21 cellular contexts compared by ENCODE assay signal in genomic region chr9:90447773-90448172, GRCh38.
DNase-seq lines count a peak whose midpoint lies in the region; ATAC-seq, FAIRE-seq and TF ChIP-seq lines count a peak whose summit lies in the region.
"Had no signal": no experiment of that assay in that cellular context is flagged by ENCODE, and none has a peak within 500 bp of the region (broad histone marks: within the 10 kb centered on the region; RNA-seq: fewer than 3 reads in every experiment).

No MANE protein-coding gene starts in this region.

- 63 to 65% methylated on average over 4 of the region's 4 CpGs for WGBS in thyroid gland, 2 donors
- WGBS in HepG2 (ENCODE audit: low lambda C conversion rate): 0% methylated on average over 4 of the region's 4 CpGs

- no peaks in the 10 kb centered on the region for H3K79me2 ChIP-seq in HepG2 (ENCODE audit: insufficient read depth, low read length)

- TF ChIP-seq POLR2A in thyroid gland (IDR thresholded peaks at IDR 0.05) (no peak), HepG2 (IDR thresholded peaks at IDR 0.05; ENCODE audit: insufficient read depth in 1 of 2, low read depth in 2 of 2, low read length in 2 of 2) (no peak)

- H3K27ac ChIP-seq in left lung (no peak overlapping the region), thyroid gland (no peak overlapping the region), HepG2 (ENCODE audit: extremely low read length, insufficient read depth, low read length) (no peak overlapping the region)
- H3K27ac ChIP-seq: BLaER1, C4-2B, GM23248 had no signal

- H3K4me3 ChIP-seq in bronchial epithelial cell (ENCODE audit: low read depth, low read length) (no peak overlapping the region), left lung (no peak overlapping the region), thyroid gland (replicated peaks in 1 of 3) (no peak overlapping the region), HepG2 (replicated peaks in 1 of 3; ENCODE audit: insufficient read depth in 1 of 3, low read depth in 2 of 3, low read length in 3 of 3) (no peak overlapping the region)
- H3K4me3 ChIP-seq: BLaER1, GM12878, GM23248 had no signal

- TF ChIP-seq RAD21 in HepG2 (CRISPR knock-in tag; IDR thresholded peaks at IDR 0.05): no peak

- intact Hi-C loops in left lung (cut with DNase I) (no loop called here), thyroid gland (cut with DNase I) (no loop called here), HepG2 (cut with micrococcal nuclease; ENCODE audit: unreplicated experiment) (no loop called here)

- no peak overlapping the region for H3K4me2 ChIP-seq in HepG2 (ENCODE audit: low read depth, low read length)
- H3K4me2 ChIP-seq: BLaER1 had no signal

- no peak overlapping the region for H3K9ac ChIP-seq in HepG2 (ENCODE audit: insufficient read depth, low read depth, low read length)
- H3K9ac ChIP-seq: BLaER1, GM23248 had no signal

- POLR2A ChIA-PET in HepG2 (lab: Yijun Ruan, JAX): no interaction called here

- ATAC-seq in left lung (peak; percentile 75), HepG2 (no peak)
- ATAC-seq: GM12878 had no signal

- no peak for TF ChIP-seq CTCF in bronchial epithelial cell (IDR thresholded peaks at IDR 0.05; ENCODE audit: insufficient read depth, low read length, severe bottlenecking)
- no peak for TF ChIP-seq CTCF in left lung (IDR thresholded peaks at IDR 0.05)
- no peak for TF ChIP-seq CTCF in thyroid gland (IDR thresholded peaks at IDR 0.05)
- no peak for TF ChIP-seq CTCF in HepG2 (CRISPR knock-in tag; IDR thresholded peaks at IDR 0.05)

- no peak for DNase-seq in bronchial epithelial cell (ENCODE audit: low read depth)
- no peak for DNase-seq in left lung
- peak; percentile 13 to 27 for DNase-seq in thyroid gland
- DNase-seq in activated T-cell treated with anti-CD3 and anti-CD28 coated beads, Interleukin-2, amount 50 U/mL, for 48 hours: no peak
- no peak for DNase-seq in HepG2 (ENCODE audit: low spot score)
- no peak for DNase-seq in ACHN
- DNase-seq: CD4-positive, alpha-beta T cell; CD8-positive, alpha-beta memory T cell; DMS 273 treated with DMSO at 0.1 percent for 48 hours; DMS79; EL; GDM1; GM23248; H7; HCEC 1CT had no signal

- TF ChIP-seq EP300 in HepG2 (IDR thresholded peaks at IDR 0.05; ENCODE audit: low read depth in 2 of 2, low read length in 2 of 2): no peak
- no peak for TF ChIP-seq EP300 in HepG2 (CRISPR knock-in tag; IDR thresholded peaks at IDR 0.05; ENCODE audit: borderline replicate concordance)

- H2AFZ ChIP-seq in HepG2 (ENCODE audit: low read length): no peak overlapping the region
- H2AFZ ChIP-seq: GM23248 had no signal

- H4K20me1 ChIP-seq in HepG2 (ENCODE audit: insufficient read depth, low read length): no peaks in the 10 kb centered on the region
- H4K20me1 ChIP-seq: BLaER1 had no signal

- no peaks in the 10 kb centered on the region for H3K27me3 ChIP-seq in bronchial epithelial cell (ENCODE audit: control insufficient read depth, insufficient read depth, low read length)
- H3K27me3 ChIP-seq in left lung: no peaks in the 10 kb centered on the region
- H3K27me3 ChIP-seq in thyroid gland: no peaks in the 10 kb centered on the region
- H3K27me3 ChIP-seq in HepG2 (ENCODE audit: control insufficient read depth in 1 of 2, insufficient read depth in 2 of 2, low read length in 2 of 2): no peaks in the 10 kb centered on the region
- H3K27me3 ChIP-seq: BLaER1 had no signal

- no TSS peak for BruUV-seq in HepG2 (replicated peaks; lab: Mats Ljungman, UMichigan)

- H3K4me1 ChIP-seq in left lung: no peaks in the 10 kb centered on the region
- no peaks in the 10 kb centered on the region for H3K4me1 ChIP-seq in thyroid gland
- no peaks in the 10 kb centered on the region for H3K4me1 ChIP-seq in HepG2 (ENCODE audit: insufficient read depth, low read length)
- H3K4me1 ChIP-seq: BLaER1 had no signal

- H3K36me3 ChIP-seq in bronchial epithelial cell (ENCODE audit: control insufficient read depth, insufficient read depth, low read length): no peaks in the 10 kb centered on the region
- H3K36me3 ChIP-seq in left lung: no peaks in the 10 kb centered on the region
- H3K36me3 ChIP-seq in thyroid gland: no peaks in the 10 kb centered on the region
- no peaks in the 10 kb centered on the region for H3K36me3 ChIP-seq in HepG2 (replicated peaks in 1 of 2; ENCODE audit: control insufficient read depth in 1 of 2, insufficient read depth in 2 of 2, low read length in 2 of 2)
- H3K36me3 ChIP-seq: BLaER1 had no signal

- no peaks in the 10 kb centered on the region for H3K9me3 ChIP-seq in left lung
- H3K9me3 ChIP-seq in thyroid gland: no peaks in the 10 kb centered on the region
- no peaks in the 10 kb centered on the region for H3K9me3 ChIP-seq in HepG2 (ENCODE audit: low read length)
- H3K9me3 ChIP-seq: BLaER1 had no signal

- in situ Hi-C loops in HepG2 (cut with HindIII; ENCODE audit: extremely low pct_ligation_motif_present, low pct_unique_long_range_greater_than_20kb) (no loop called here), ACHN (cut with HindIII; ENCODE audit: low pct_ligation_motif_present, low pct_unique_long_range_greater_than_20kb, low sequenced_read_pairs) (no loop called here)

- CTCF ChIA-PET in HepG2 (lab: Yijun Ruan, JAX; ENCODE audit: low intra/inter-chr PET ratio, low total read pairs): no interaction called here

- peak; percentile 88 for FAIRE-seq in bronchial epithelial cell (lab: Jason Lieb, UNC)
- no peak for FAIRE-seq in HepG2 (lab: Jason Lieb, UNC)
- FAIRE-seq: D721Med, GM12878, GM19239, H1 had no signal

TF ChIP-seq in HepG2, 621 proteins besides CTCF, POLR2A, EP300 and RAD21:
- no peak for TF ChIP-seq ARID5B (CRISPR knock-in tag; IDR thresholded peaks at IDR 0.05)
- no peak for TF ChIP-seq SRF (IDR thresholded peaks at IDR 0.05; ENCODE audit: low read depth, low read length)
- no peak for TF ChIP-seq ZNF225 (CRISPR knock-in tag; IDR thresholded peaks at IDR 0.05)
- TF ChIP-seq ZNF605 (CRISPR knock-in tag; IDR thresholded peaks at IDR 0.05): no peak
- TF ChIP-seq MTF2 (CRISPR knock-in tag; IDR thresholded peaks at IDR 0.05; ENCODE audit: borderline replicate concordance): no peak
- TF ChIP-seq CCAR2 (optimal IDR thresholded peaks at IDR 0.05; ENCODE audit: low read depth, low read length): no peak
- TF ChIP-seq, protein P1, sequence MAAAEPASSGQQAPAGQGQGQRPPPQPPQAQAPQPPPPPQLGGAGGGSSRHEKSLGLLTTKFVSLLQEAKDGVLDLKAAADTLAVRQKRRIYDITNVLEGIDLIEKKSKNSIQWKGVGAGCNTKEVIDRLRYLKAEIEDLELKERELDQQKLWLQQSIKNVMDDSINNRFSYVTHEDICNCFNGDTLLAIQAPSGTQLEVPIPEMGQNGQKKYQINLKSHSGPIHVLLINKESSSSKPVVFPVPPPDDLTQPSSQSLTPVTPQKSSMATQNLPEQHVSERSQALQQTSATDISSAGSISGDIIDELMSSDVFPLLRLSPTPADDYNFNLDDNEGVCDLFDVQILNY (CRISPR knock-in tag; conservative IDR thresholded peaks at IDR 0.05): no peak
- TF ChIP-seq MTF1 (CRISPR knock-in tag; IDR thresholded peaks at IDR 0.05): no peak
- no peak for TF ChIP-seq ZMYM2 (CRISPR knock-in tag; IDR thresholded peaks at IDR 0.05)

Comparison
In these comparisons a context has a peak if more than half of its experiments do, and no peak if none do; other contexts are left out.
1. DNase-seq: peak in thyroid gland (2 of 2); none in bronchial epithelial cell (single experiment), left lung (0 of 2), activated T-cell treated with anti-CD3 and anti-CD28 coated beads, Interleukin-2, amount 50 U/mL, for 48 hours (0 of 2), HepG2 (single experiment) and ACHN (single experiment).